In the genomic region with DNA sequence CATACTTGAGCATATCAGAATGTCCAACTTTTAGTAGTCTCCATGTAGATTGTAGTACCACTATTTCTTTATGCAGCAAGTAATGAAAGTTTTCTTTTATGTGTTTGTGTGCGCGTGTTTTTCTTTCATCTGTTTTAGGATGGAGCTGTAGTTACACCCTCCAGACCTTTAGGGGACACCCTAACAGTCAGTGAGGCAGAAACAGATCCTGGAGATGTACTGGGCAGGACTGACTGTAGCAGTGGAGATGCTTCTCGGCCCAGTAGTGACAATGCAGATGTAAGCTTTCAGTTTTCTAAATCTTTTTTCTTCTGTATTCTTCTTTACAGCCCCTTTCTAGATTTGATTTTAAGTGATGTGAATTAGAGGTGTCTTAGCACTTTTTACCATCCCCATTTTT, we compare ENCODE assay signal across 8 cellular contexts.
DNase-seq lines count a peak whose midpoint lies in the region; ATAC-seq and TF ChIP-seq lines count a peak whose summit lies in the region.

No MANE protein-coding gene starts in this region.

- TF ChIP-seq CTCF in SK-N-SH (IDR thresholded peaks at IDR 0.05) = peak; percentile 66
- TF ChIP-seq CTCF in CD4-positive, alpha-beta T cell (IDR thresholded peaks at IDR 0.05) = no peak

- no peaks in the 10 kb centered on the region for H3K27me3 Mint-ChIP-seq in activated T-cell treated with anti-CD3 and anti-CD28 coated beads, Interleukin-2, amount 50 U/mL, for 4 hours (ENCODE audit: low read depth)
- no peaks in the 10 kb centered on the region for H3K27me3 Mint-ChIP-seq in stimulated activated naive CD8-positive, alpha-beta T cell treated with anti-CD3 and anti-CD28 coated beads, Interleukin-15, Interleukin-2, amounts not matched to agents 100 ng/mL and 50 ng/mL, for 24 hours
- H3K27me3 Mint-ChIP-seq in CD4-positive, alpha-beta T cell = no peaks in the 10 kb centered on the region

- POLR2A ChIA-PET in SK-N-SH (lab: Yijun Ruan, JAX) = no interaction called here
- POLR2A ChIA-PET in CD4-positive, alpha-beta T cell (lab: Charles Lee) = no interaction called here

- peak overlapping the region; percentile 31 for H2AFZ ChIP-seq in SK-N-SH (ENCODE audit: low read depth)

- H3K9ac ChIP-seq in SK-N-SH = peak overlapping the region; percentile 49

- CTCF ChIA-PET in SK-N-SH (lab: Yijun Ruan, JAX) = interaction anchor here (0.9 to 1.6 kb wide), 3 partner anchors 65 to 127 kb away, joined by 3 read pairs; no protein-coding TSS in a partner anchor
- CTCF ChIA-PET in CD4-positive, alpha-beta T cell (lab: Charles Lee) = no interaction called here

- no peak overlapping the region for H3K4me3 Mint-ChIP-seq in activated T-cell treated with anti-CD3 and anti-CD28 coated beads, Interleukin-2, amount 50 U/mL, for 4 hours
- peak overlapping the region; percentile 62 for H3K4me3 Mint-ChIP-seq in stimulated activated naive CD8-positive, alpha-beta T cell treated with anti-CD3 and anti-CD28 coated beads, Interleukin-15, Interleukin-2, amounts not matched to agents 100 ng/mL and 50 ng/mL, for 24 hours
- no peak overlapping the region for H3K4me3 Mint-ChIP-seq in CD4-positive, alpha-beta T cell

- H4K20me1 ChIP-seq in SK-N-SH (ENCODE audit: insufficient read depth) = no peaks in the 10 kb centered on the region

- DNase-seq in activated T-cell treated with anti-CD3 and anti-CD28 coated beads, Interleukin-2, amount 50 U/mL, for 4 hours = no peak
- no peak for DNase-seq in activated T-cell treated with anti-CD3 and anti-CD28 coated beads for 4 hours
- peak; percentile 15 for DNase-seq in SK-N-SH
- peak; percentile 73 for DNase-seq in glomerular visceral epithelial cell (ENCODE audit: extremely low spot score)
- no peak for DNase-seq in activated effector memory CD4-positive, alpha-beta T cell treated with Interleukin-2 at 50 U/mL for 16 hours
- DNase-seq in CD4-positive, alpha-beta T cell = no peak

- H3K79me2 ChIP-seq in SK-N-SH (ENCODE audit: insufficient read depth) = peaks cover 12% of the 10 kb centered on the region

- peaks cover 39 to 44% of the 10 kb centered on the region in 2 experiments for H3K36me3 ChIP-seq in SK-N-SH (replicated peaks in 1 of 2; ENCODE audit: control insufficient read depth in 1 of 2, insufficient read depth in 2 of 2, low read length in 1 of 2)

- peak overlapping the region; percentile 12 to 42; a peak in 3 of 4 replicates for H3K4me3 ChIP-seq in SK-N-SH (ENCODE audit: low read depth in 2 of 2, low read length in 1 of 2)

- peak; percentile 57 to 74 for ATAC-seq in activated T-cell treated with anti-CD3 and anti-CD28 coated beads, Interleukin-2, amount 50 U/mL, for 4 hours
- ATAC-seq in HG02970 (IDR thresholded peaks at IDR 0.05; ENCODE audit: low FRiP score, unreplicated experiment) = no peak
- ATAC-seq in CD4-positive, alpha-beta T cell (ENCODE audit: poor library complexity) = no peak

- no peaks in the 10 kb centered on the region for H3K27me3 ChIP-seq in SK-N-SH (ENCODE audit: insufficient read depth)
- no peaks in the 10 kb centered on the region for H3K27me3 ChIP-seq in CD4-positive, alpha-beta T cell (ENCODE audit: control insufficient read depth, insufficient read depth, low read length)

- H3K9me2 ChIP-seq in SK-N-SH = no peaks in the 10 kb centered on the region

- intact Hi-C loops in CD4-positive, alpha-beta T cell (cut with DNase I, micrococcal nuclease) = no loop called here

- peaks cover 0 to 19% of the 10 kb centered on the region in 2 experiments; a peak in 1 of 4 replicates for H3K4me1 ChIP-seq in SK-N-SH (ENCODE audit: control insufficient read depth in 1 of 2, insufficient read depth in 2 of 2, low read depth in 1 of 2, low read length in 1 of 2)

- no peak for TF ChIP-seq RAD21 in SK-N-SH (IDR thresholded peaks at IDR 0.05; ENCODE audit: low read length)

- peaks cover 17% of the 10 kb centered on the region for H3K4me1 Mint-ChIP-seq in activated T-cell treated with anti-CD3 and anti-CD28 coated beads, Interleukin-2, amount 50 U/mL, for 4 hours (ENCODE audit: low read depth)
- H3K4me1 Mint-ChIP-seq in stimulated activated naive CD8-positive, alpha-beta T cell treated with anti-CD3 and anti-CD28 coated beads, Interleukin-15, Interleukin-2, amounts not matched to agents 100 ng/mL and 50 ng/mL, for 24 hours (ENCODE audit: low read depth) = peaks cover 18% of the 10 kb centered on the region
- H3K4me1 Mint-ChIP-seq in CD4-positive, alpha-beta T cell (ENCODE audit: low read depth) = peaks cover 14% of the 10 kb centered on the region

- peak overlapping the region; percentile 86 for H3K27ac Mint-ChIP-seq in stimulated activated naive CD8-positive, alpha-beta T cell treated with anti-CD3 and anti-CD28 coated beads, Interleukin-15, Interleukin-2, amounts not matched to agents 100 ng/mL and 50 ng/mL, for 24 hours
- no peak overlapping the region for H3K27ac Mint-ChIP-seq in CD4-positive, alpha-beta T cell

- H3K27ac ChIP-seq in SK-N-SH (ENCODE audit: low read depth in 2 of 2, low read length in 1 of 2) = peak overlapping the region; percentile 82 to 94; a peak in 3 of 4 replicates
- H3K27ac ChIP-seq in CD4-positive, alpha-beta T cell (ENCODE audit: low read depth, low read length) = no peak overlapping the region

- no peaks in the 10 kb centered on the region for H3K9me3 ChIP-seq in SK-N-SH
- no peaks in the 10 kb centered on the region for H3K9me3 ChIP-seq in CD4-positive, alpha-beta T cell (ENCODE audit: control insufficient read depth, low read length)

- H3K36me3 Mint-ChIP-seq in activated T-cell treated with anti-CD3 and anti-CD28 coated beads, Interleukin-2, amount 50 U/mL, for 4 hours (ENCODE audit: insufficient read depth) = peaks cover 6% of the 10 kb centered on the region
- peaks cover 29% of the 10 kb centered on the region for H3K36me3 Mint-ChIP-seq in stimulated activated naive CD8-positive, alpha-beta T cell treated with anti-CD3 and anti-CD28 coated beads, Interleukin-15, Interleukin-2, amounts not matched to agents 100 ng/mL and 50 ng/mL, for 24 hours (ENCODE audit: low read depth)
- no peaks in the 10 kb centered on the region for H3K36me3 Mint-ChIP-seq in CD4-positive, alpha-beta T cell (ENCODE audit: low read depth)

- WGBS in SK-N-SH (ENCODE audit: low lambda C conversion rate) = 63% methylated on average over 3 of the region's 3 CpGs

- peaks cover 35% of the 10 kb centered on the region for H3F3A ChIP-seq in SK-N-SH (replicated peaks; ENCODE audit: insufficient read depth)

- H3K4me2 ChIP-seq in SK-N-SH = peak overlapping the region; percentile 65

- TF ChIP-seq EP300 in SK-N-SH (IDR thresholded peaks at IDR 0.05; ENCODE audit: borderline replicate concordance in 1 of 2, low read depth in 1 of 2, low read length in 1 of 2) = no peak

- no peaks in the 10 kb centered on the region for H3K9me3 Mint-ChIP-seq in activated T-cell treated with anti-CD3 and anti-CD28 coated beads, Interleukin-2, amount 50 U/mL, for 4 hours
- no peaks in the 10 kb centered on the region for H3K9me3 Mint-ChIP-seq in stimulated activated naive CD8-positive, alpha-beta T cell treated with anti-CD3 and anti-CD28 coated beads, Interleukin-15, Interleukin-2, amounts not matched to agents 100 ng/mL and 50 ng/mL, for 24 hours
- no peaks in the 10 kb centered on the region for H3K9me3 Mint-ChIP-seq in CD4-positive, alpha-beta T cell

TF ChIP-seq in SK-N-SH, 30 proteins besides CTCF, POLR2A, EP300 and RAD21:
- no peak for TF ChIP-seq TCF12 (IDR thresholded peaks at IDR 0.05)

Comparison
In these comparisons a context has a peak if more than half of its experiments do, and no peak if none do; other contexts are left out.
1. ATAC-seq: peak in activated T-cell treated with anti-CD3 and anti-CD28 coated beads, Interleukin-2, amount 50 U/mL, for 4 hours (2 of 2); none in HG02970 (single experiment) and CD4-positive, alpha-beta T cell (single experiment).
2. DNase-seq: peak in SK-N-SH (single experiment) and glomerular visceral epithelial cell (single experiment); none in activated T-cell treated with anti-CD3 and anti-CD28 coated beads, Interleukin-2, amount 50 U/mL, for 4 hours (single experiment), activated T-cell treated with anti-CD3 and anti-CD28 coated beads for 4 hours (single experiment), activated effector memory CD4-positive, alpha-beta T cell treated with Interleukin-2 at 50 U/mL for 16 hours (single experiment) and CD4-positive, alpha-beta T cell (0 of 10).